In the genomic region with DNA sequence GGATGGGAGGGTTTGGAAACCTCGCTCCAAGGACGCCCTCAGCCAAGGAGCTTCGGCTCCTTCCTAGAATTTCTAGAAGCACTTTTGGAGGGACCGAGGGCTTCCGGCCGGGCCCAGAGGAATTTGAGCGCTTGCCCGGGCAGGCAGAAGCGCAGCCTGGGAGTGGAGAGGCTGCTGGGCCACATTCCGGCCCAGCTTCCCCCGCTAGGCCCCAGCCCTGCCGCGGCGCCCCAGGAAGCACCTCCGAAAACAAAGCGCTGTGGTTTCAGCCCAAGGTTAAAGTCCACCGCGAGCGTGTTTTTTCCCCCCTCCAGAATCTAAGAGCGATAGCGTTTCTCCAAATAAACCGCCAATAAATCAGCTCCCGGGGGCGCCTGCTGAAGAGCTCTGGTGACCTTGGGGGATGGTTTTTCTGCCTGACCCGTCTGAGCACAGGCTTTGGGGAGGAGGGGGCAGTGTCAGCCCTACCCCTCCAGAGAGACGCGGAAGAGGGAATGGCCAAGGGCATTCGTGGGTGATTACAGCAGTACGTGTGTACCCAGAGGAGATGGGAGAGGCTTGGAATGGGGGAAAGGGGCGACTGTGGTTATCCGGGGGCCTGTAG, we compare ENCODE assay signal across 8 cellular contexts. TPM values are rescaled to one million over a fixed set of nuclear protein-coding genes. Genes with fewer than 3 reads are reported as not detected.
DNase-seq lines count a peak whose midpoint lies in the region; ATAC-seq, FAIRE-seq and TF ChIP-seq lines count a peak whose summit lies in the region.

No MANE protein-coding gene starts in this region.

- H3K4me3 ChIP-seq in CD8-positive, alpha-beta memory T cell (ENCODE audit: low read length): no peak overlapping the region
- peak overlapping the region; percentile 68 for H3K4me3 ChIP-seq in HL-60 (replicated peaks; ENCODE audit: insufficient read depth, low read length)
- peak overlapping the region; percentile 38 to 91 for H3K4me3 ChIP-seq in small intestine (ENCODE audit: low read depth in 1 of 2, low read length in 2 of 2)

- TF ChIP-seq POLR2A in GM18505 (IDR thresholded peaks at IDR 0.05; ENCODE audit: borderline replicate concordance, extremely low read depth, insufficient read depth, insufficient read length): no peak

- H3K27ac Mint-ChIP-seq in CD8-positive, alpha-beta memory T cell: peak overlapping the region in 2 of 8 donors; percentile 68 to 75

- no peaks in the 10 kb centered on the region for H3K36me3 ChIP-seq in CD8-positive, alpha-beta memory T cell (ENCODE audit: insufficient read depth, low read length)
- H3K36me3 ChIP-seq in small intestine (ENCODE audit: control insufficient read depth in 2 of 2, insufficient read depth in 2 of 2, low read length in 2 of 2): no peaks in the 10 kb centered on the region

- ATAC-seq in HG03432 (IDR thresholded peaks at IDR 0.05; ENCODE audit: unreplicated experiment) (no peak), GM19328 (IDR thresholded peaks at IDR 0.05; ENCODE audit: unreplicated experiment) (no peak), GM18505 (IDR thresholded peaks at IDR 0.05; ENCODE audit: unreplicated experiment) (no peak)

- no peak for DNase-seq in CD8-positive, alpha-beta memory T cell
- DNase-seq in HL-60 (ENCODE audit: low read depth in 1 of 2, low spot score in 1 of 2) (peak in 1 of 2 experiments; percentile 56), astrocyte of the hippocampus (ENCODE audit: low read depth, low spot score) (peak; percentile 77), iPS-NIHi11 (ENCODE audit: low spot score) (peak; percentile 56), small intestine (peak; percentile 80)

- no peak for TF ChIP-seq CTCF in HL-60 (IDR thresholded peaks at IDR 0.05; ENCODE audit: insufficient read depth, low read length)

- CTCF ChIA-PET in CD8-positive, alpha-beta memory T cell (lab: Charles Lee): no interaction called here

- H3K27me3 ChIP-seq in CD8-positive, alpha-beta memory T cell (ENCODE audit: insufficient read depth, low read length, poor library complexity, severe bottlenecking): peaks cover 50% of the 10 kb centered on the region
- H3K27me3 ChIP-seq in HL-60 (ENCODE audit: insufficient read depth, poor library complexity, severe bottlenecking) (no peaks in the 10 kb centered on the region), small intestine (ENCODE audit: control insufficient read depth in 2 of 2, insufficient read depth in 2 of 2, low read length in 2 of 2) (no peaks in the 10 kb centered on the region)

- peaks cover 0 to 12% (median 2%) of the 10 kb centered on the region in 5 donors for H3K9me3 Mint-ChIP-seq in CD8-positive, alpha-beta memory T cell

- 0 to 6% (median 3%) methylated on average over 31 of the region's 31 CpGs for WGBS in small intestine, 3 donors

- peaks cover 55 to 73% of the 10 kb centered on the region in 2 donors for H3K27me3 Mint-ChIP-seq in CD8-positive, alpha-beta memory T cell

- POLR2A ChIA-PET in CD8-positive, alpha-beta memory T cell (lab: Charles Lee): interaction anchor here (0.6 kb wide), 1 partner anchor 328 kb away, joined by 4 read pairs; no protein-coding TSS in a partner anchor

- peaks cover 20 to 44% (median 30%) of the 10 kb centered on the region in 3 donors for H3K4me1 Mint-ChIP-seq in CD8-positive, alpha-beta memory T cell

- H3K4me1 ChIP-seq in CD8-positive, alpha-beta memory T cell (ENCODE audit: insufficient read depth, low read length): peaks cover 36% of the 10 kb centered on the region
- no peaks in the 10 kb centered on the region for H3K4me1 ChIP-seq in small intestine (ENCODE audit: control insufficient read depth in 2 of 2, insufficient read depth in 1 of 2, low read depth in 1 of 2, low read length in 1 of 2)

- no peaks in the 10 kb centered on the region for H3K9me3 ChIP-seq in CD8-positive, alpha-beta memory T cell (ENCODE audit: low read length)
- H3K9me3 ChIP-seq in small intestine (ENCODE audit: control insufficient read depth, low read depth): no peaks in the 10 kb centered on the region

- FAIRE-seq in small intestine (lab: Jason Lieb, UNC): no peak

- peak overlapping the region; percentile 80 for H3K27ac ChIP-seq in CD8-positive, alpha-beta memory T cell (ENCODE audit: low read depth, low read length)
- H3K27ac ChIP-seq in HL-60 (replicated peaks): peak overlapping the region; percentile 97
- H3K27ac ChIP-seq in small intestine (ENCODE audit: low read depth in 1 of 2, low read length in 1 of 2): peak overlapping the region; percentile 83 to 98

- H3K36me3 Mint-ChIP-seq in CD8-positive, alpha-beta memory T cell: peaks cover 0 to 11% (median 4%) of the 10 kb centered on the region in 3 donors

- peak overlapping the region in 5 of 7 donors; percentile 32 to 65 (median 52) for H3K4me3 Mint-ChIP-seq in CD8-positive, alpha-beta memory T cell

RNA-seq across cellular contexts. Expression of gene TNRC18, which starts 5.7 kb away (rescaled TPM):
- total RNA-seq in CD8-positive, alpha-beta memory T cell: 10 to 100 TPM; 44.7 to 47.4 TPM
- 2.1 TPM for polyA plus RNA-seq in CD8-positive, alpha-beta memory T cell
- 10 to 100 TPM in 2 of 3 donors, 1 to 10 TPM in 1; 5.4 to 43.0 (median 15.4) TPM for polyA plus RNA-seq in small intestine

Comparison
In these comparisons a context has a peak if more than half of its experiments do, and no peak if none do; other contexts are left out.
1. DNase-seq: peak in astrocyte of the hippocampus (single experiment), iPS-NIHi11 (single experiment) and small intestine (single experiment); none in CD8-positive, alpha-beta memory T cell (0 of 5).
2. Peak in every context shown above with its lines, with median percentiles within 50 percentile points of each other: H3K27ac ChIP-seq.